ENCODE assay signal across 9 cellular contexts in genomic region chr6:87151471-87151785, GRCh38. TPM values are rescaled to one million over a fixed set of nuclear protein-coding genes. Genes with fewer than 3 reads are reported as not detected.
DNase-seq lines count a peak whose midpoint lies in the region; ATAC-seq and TF ChIP-seq lines count a peak whose summit lies in the region.
"Had no signal": no experiment of that assay in that cellular context is flagged by ENCODE, and none has a peak within 500 bp of the region (broad histone marks: within the 10 kb centered on the region; RNA-seq: fewer than 3 reads in every experiment).

No MANE protein-coding gene starts in this region.

- intact Hi-C loops in right cardiac atrium (cut with DNase I): loop anchor here in 1 of 4 donors (10.0 kb wide), 1 partner anchor 83 kb away; no protein-coding TSS in a partner anchor

- peaks cover 5% of the 10 kb centered on the region for H4K20me1 ChIP-seq in smooth muscle cell (ENCODE audit: low read depth)

- DNase-seq in NCI-H2081 treated with DMSO at 0.1 percent for 48 hours (lab: John Stamatoyannopoulos, UW) (peak; percentile 37), NCI-H2081 (lab: John Stamatoyannopoulos, UW) (no peak), right cardiac atrium (no peak), smooth muscle cell (lab: John Stamatoyannopoulos, UW; ENCODE audit: unreplicated experiment) (no peak), activated gamma-delta T cell treated with Interleukin-2 at 50 U/mL for 16 hours (no peak), erythroblast (lab: John Stamatoyannopoulos, UW) (no peak), KG1 (lab: John Stamatoyannopoulos, UW) (no peak)

- H3K79me2 ChIP-seq in smooth muscle cell (ENCODE audit: low read depth): peaks cover 32% of the 10 kb centered on the region

- H3K4me1 ChIP-seq in right cardiac atrium (ENCODE audit: control insufficient read depth, insufficient read depth, low read length): no peaks in the 10 kb centered on the region
- peaks cover 32% of the 10 kb centered on the region for H3K4me1 ChIP-seq in smooth muscle cell (ENCODE audit: low read depth)

- TF ChIP-seq POLR2A in erythroblast (IDR thresholded peaks at IDR 0.05; ENCODE audit: low read length): no peak

- H3F3A ChIP-seq in smooth muscle cell (ENCODE audit: low read depth): peaks cover 6% of the 10 kb centered on the region

- peak overlapping the region; percentile 65 for H3K9ac ChIP-seq in smooth muscle cell (ENCODE audit: low read depth)

- peak overlapping the region; percentile 86 for H3K4me2 ChIP-seq in smooth muscle cell

- TF ChIP-seq CTCF in WI38 (IDR thresholded peaks at IDR 0.05; ENCODE audit: low read depth, low read length): no peak
- no peak for TF ChIP-seq CTCF in smooth muscle cell (IDR thresholded peaks at IDR 0.05; ENCODE audit: borderline replicate concordance, insufficient read depth, poor library complexity, severe bottlenecking)

- H3K27me3 ChIP-seq in right cardiac atrium (ENCODE audit: control insufficient read depth, insufficient read depth): no peaks in the 10 kb centered on the region
- H3K27me3 ChIP-seq in smooth muscle cell (ENCODE audit: low read depth): no peaks in the 10 kb centered on the region

- H3K4me3 ChIP-seq in WI38 (ENCODE audit: low read depth, low read length) (peak overlapping the region; percentile 49), right cardiac atrium (ENCODE audit: low read length) (peak overlapping the region; percentile 48), smooth muscle cell (peak overlapping the region; percentile 52)

- ATAC-seq in right cardiac atrium: no peak

- H3K9me3 ChIP-seq in right cardiac atrium (ENCODE audit: control insufficient read depth, low read length) (no peaks in the 10 kb centered on the region), smooth muscle cell (replicated peaks; ENCODE audit: low read depth) (no peaks in the 10 kb centered on the region)

- H3K27ac ChIP-seq in right cardiac atrium (ENCODE audit: low read length): peak overlapping the region; percentile 73
- H3K27ac ChIP-seq in smooth muscle cell (ENCODE audit: low read depth): peak overlapping the region; percentile 72

- peak overlapping the region; percentile 93 for H2AFZ ChIP-seq in smooth muscle cell (ENCODE audit: low read depth)

- H3K36me3 ChIP-seq in smooth muscle cell (ENCODE audit: low read depth): no peaks in the 10 kb centered on the region

- WGBS in right cardiac atrium: 24% methylated on average over 4 of the region's 4 CpGs
- WGBS in smooth muscle cell (ENCODE audit: low lambda C conversion rate): 37% methylated on average over 4 of the region's 4 CpGs

RNA-seq across cellular contexts. Expression of gene ZNF292, which starts 3.9 kb away (rescaled TPM):
- total RNA-seq in right cardiac atrium (10 to 100 TPM; 46.7 to 58.3 (median 48.7) TPM), smooth muscle cell (46.7 and 50.3 TPM in 2 replicates)
- polyA plus RNA-seq in right cardiac atrium (5.8 TPM), smooth muscle cell (29.4 and 33.7 TPM in 2 replicates)

RNA-seq across cellular contexts. Expression of gene CGA, which starts 56.5 kb away (rescaled TPM):
- total RNA-seq in right cardiac atrium (under 1 TPM in 2 of 4 donors, not detected in 2; 0.50 to 0.94 TPM), smooth muscle cell (2.8 and 5.5 TPM in 2 replicates)
- polyA plus RNA-seq in right cardiac atrium (0.41 TPM), smooth muscle cell (0.30 and 1.4 TPM in 2 replicates)
- total RNA-seq: glomerular endothelial cell had no signal
